In the genomic region with DNA sequence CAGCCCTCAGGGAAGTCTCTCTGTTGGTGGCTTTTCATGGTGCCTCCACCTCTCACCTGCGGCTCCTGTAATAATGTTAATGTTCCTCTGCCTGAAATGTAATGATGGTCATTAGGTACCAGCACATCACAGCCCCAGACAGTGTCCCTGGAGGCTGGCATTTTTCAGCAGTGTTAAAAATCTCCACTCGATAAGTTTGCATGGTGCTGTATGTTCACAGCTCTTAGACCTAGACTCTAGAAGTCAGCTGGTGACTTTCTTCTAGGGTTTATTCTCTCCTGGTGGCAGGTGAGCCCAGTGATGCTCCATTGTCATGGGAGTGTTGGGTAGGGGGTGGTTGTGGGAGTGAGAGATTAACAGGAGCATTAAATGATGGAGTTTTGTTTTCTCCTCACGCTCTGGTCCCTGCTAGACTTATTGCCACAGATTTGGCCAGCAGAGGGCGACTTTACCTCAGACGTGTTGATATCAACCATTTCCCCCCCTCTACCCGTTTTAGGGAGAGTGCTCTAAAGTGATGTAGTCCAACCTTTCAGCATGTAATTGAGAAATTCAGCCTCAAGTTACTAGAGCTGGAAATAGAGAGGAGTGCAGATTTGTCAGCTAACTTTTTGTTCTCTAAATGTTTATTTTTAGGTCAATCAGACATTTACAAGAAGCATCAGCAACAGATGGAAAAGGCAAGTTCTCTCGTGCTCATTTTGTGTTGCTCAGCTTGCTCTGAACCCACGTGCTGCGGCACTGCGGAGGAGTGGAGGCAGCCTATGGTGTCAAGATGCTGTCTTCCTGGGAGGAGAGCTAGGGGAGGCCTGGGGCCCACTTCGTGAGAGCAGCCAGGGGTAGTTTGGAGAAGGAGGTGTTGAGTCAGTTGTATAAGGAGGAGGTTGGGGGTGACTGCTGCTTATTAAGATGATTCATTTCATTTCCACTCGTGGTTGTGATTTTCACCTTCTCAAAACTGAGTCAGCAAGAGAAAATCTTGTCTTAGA, we compare ENCODE assay signal across 8 cellular contexts. TPM values are rescaled to one million over a fixed set of nuclear protein-coding genes. Genes with fewer than 3 reads are reported as not detected.
A peak's percentile ranks its signal among the peaks of the same experiment; 100 is the strongest.
DNase-seq lines count a peak whose midpoint lies in the region; ATAC-seq and TF ChIP-seq lines count a peak whose summit lies in the region.

No MANE protein-coding gene starts in this region.

- H3K4me1 ChIP-seq in CD8-positive, alpha-beta T cell (ENCODE audit: insufficient read depth, low read length), result peaks cover 8% of the 10 kb centered on the region
- no peaks in the 10 kb centered on the region for H3K4me1 ChIP-seq in mucosa of descending colon (ENCODE audit: low read depth)

- DNase-seq in CD8-positive, alpha-beta T cell, result peak; percentile 68 to 91 (median 84)
- DNase-seq in HPDE6-E6E7 (ENCODE audit: extremely low spot score) (peak; percentile 64), NOMO-1 treated with dmso at 0.1 percent for 144 hours (lab: John Stamatoyannopoulos, UW; ENCODE audit: unreplicated experiment) (peak; percentile 41), epidermal melanocyte (ENCODE audit: insufficient read length, low spot score) (peak; percentile 80), mucosa of descending colon (peak in 2 of 3 donors; percentile 76 to 97)
- DNase-seq in activated CD8-positive, alpha-beta memory T cell treated with anti-CD3 and anti-CD28 coated beads, Interleukin-2, amount 50 U/mL, for 24 hours (ENCODE audit: extremely low read depth), result peak; percentile 81
- peak; percentile 75 for DNase-seq in stimulated activated CD8-positive, alpha-beta memory T cell treated with anti-CD3 and anti-CD28 coated beads, Interleukin-4, amount 100 ng/mL, for 24 hours (ENCODE audit: low read depth)

- ATAC-seq in CD8-positive, alpha-beta T cell, result peak; percentile 90
- ATAC-seq in mucosa of descending colon (peak; percentile 86), GM19463 (IDR thresholded peaks at IDR 0.05; ENCODE audit: unreplicated experiment) (no peak)

- CTCF ChIA-PET in CD8-positive, alpha-beta T cell (lab: Charles Lee), result interaction anchor here (0.6 to 12.6 kb wide), 43 partner anchors 7 to 380 kb away, joined by 3 to 232 read pairs (median 5); no protein-coding TSS in a partner anchor

- intact Hi-C loops in CD8-positive, alpha-beta T cell (cut with DNase I, micrococcal nuclease), result loop anchor here (1.0 to 2.0 kb wide), 4 partner anchors 22 to 236 kb away; no protein-coding TSS in a partner anchor
- intact Hi-C loops in mucosa of descending colon (cut with DNase I, micrococcal nuclease), result loop anchor here (5.0 to 10.0 kb wide), 2 partner anchors 130 to 238 kb away; no protein-coding TSS in a partner anchor

- no peaks in the 10 kb centered on the region for H3K27me3 Mint-ChIP-seq in CD8-positive, alpha-beta T cell (ENCODE audit: low read depth)

- H3K4me3 ChIP-seq in CD8-positive, alpha-beta T cell (ENCODE audit: low read depth, low read length), result no peak overlapping the region
- H3K4me3 ChIP-seq in mucosa of descending colon, result no peak overlapping the region

- H3K9me3 Mint-ChIP-seq in CD8-positive, alpha-beta T cell, result no peaks in the 10 kb centered on the region

- peaks cover 17% of the 10 kb centered on the region for H3K36me3 ChIP-seq in CD8-positive, alpha-beta T cell (ENCODE audit: insufficient read depth, low read length)
- no peaks in the 10 kb centered on the region for H3K36me3 ChIP-seq in mucosa of descending colon (ENCODE audit: low read depth)

- no peak overlapping the region for H3K4me3 Mint-ChIP-seq in CD8-positive, alpha-beta T cell

- peaks cover 14% of the 10 kb centered on the region for H3K4me1 Mint-ChIP-seq in CD8-positive, alpha-beta T cell (ENCODE audit: low read depth)

- H3K36me3 Mint-ChIP-seq in CD8-positive, alpha-beta T cell, result peaks cover 79% of the 10 kb centered on the region

- H3K27me3 ChIP-seq in CD8-positive, alpha-beta T cell (ENCODE audit: insufficient read depth, low read length), result no peaks in the 10 kb centered on the region

- H3K9me3 ChIP-seq in CD8-positive, alpha-beta T cell (ENCODE audit: low read length), result no peaks in the 10 kb centered on the region
- H3K9me3 ChIP-seq in mucosa of descending colon, result no peaks in the 10 kb centered on the region

- peak; percentile 86 for TF ChIP-seq CTCF in CD8-positive, alpha-beta T cell (IDR thresholded peaks at IDR 0.05)
- TF ChIP-seq CTCF in mucosa of descending colon (IDR thresholded peaks at IDR 0.05), result peak; percentile 49

- no peak overlapping the region for H3K27ac ChIP-seq in CD8-positive, alpha-beta T cell (ENCODE audit: low read depth, low read length)

- POLR2A ChIA-PET in CD8-positive, alpha-beta T cell (lab: Charles Lee), result interaction anchor here (1.0 to 2.0 kb wide), 2 partner anchors 21 to 203 kb away, joined by 3 to 5 read pairs; no protein-coding TSS in a partner anchor

- H3K27ac Mint-ChIP-seq in CD8-positive, alpha-beta T cell, result peak overlapping the region; percentile 72

RNA-seq across cellular contexts. Expression of a gene that starts 53.4 kb away (rescaled TPM):
- total RNA-seq in CD8-positive, alpha-beta T cell, result 10 to 100 TPM; 23.7 to 25.2 TPM
- 10 to 100 TPM; 39.7 to 50.1 (median 49.1) TPM for total RNA-seq in mucosa of descending colon
